In the genomic region with DNA sequence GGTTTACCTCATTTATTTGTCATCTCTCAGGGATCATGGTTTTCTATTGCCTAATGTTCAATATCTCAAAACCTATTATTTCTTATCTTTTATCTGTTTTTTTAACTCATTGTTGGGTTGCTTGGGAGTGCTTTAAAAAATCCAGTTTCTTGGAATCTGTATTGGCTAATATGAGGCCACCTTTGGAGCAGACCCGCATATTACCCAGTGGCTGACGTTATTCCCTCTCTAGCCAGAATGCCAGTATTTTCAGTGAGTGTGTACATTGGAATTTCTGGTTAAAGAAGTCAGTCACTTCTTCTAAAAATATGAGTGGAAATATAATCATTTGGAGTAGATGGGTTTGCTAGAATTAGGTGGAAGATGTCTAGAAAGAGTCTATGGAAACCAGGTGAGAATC, we compare ENCODE assay signal across 28 cellular contexts. TPM values are rescaled to one million over a fixed set of nuclear protein-coding genes. Genes with fewer than 3 reads are reported as not detected.
"Had no signal": no experiment of that assay in that cellular context is flagged by ENCODE, and none has a peak within 500 bp of the region (broad histone marks: within the 10 kb centered on the region; RNA-seq: fewer than 3 reads in every experiment).

No MANE protein-coding gene starts in this region.

- H3K27me3 ChIP-seq: colonic mucosa, foreskin keratinocyte had no signal

- DNase-seq: colonic mucosa; cortex of kidney; effector CD8-positive, alpha-beta T cell; effector memory CD8-positive, alpha-beta T cell; endodermal cell; erythroblast; esophagus squamous epithelium; foreskin keratinocyte; heart left ventricle; hippocampal formation; left cardiac atrium; left lung; left ventricle myocardium superior; lower lobe of right lung; mesenchymal stem cell; mucosa of descending colon; naive B cell had no signal

- H3K27ac ChIP-seq: colonic mucosa, epithelial cell of prostate, esophagus squamous epithelium, foreskin keratinocyte, gastroesophageal sphincter, left lung, lower lobe of right lung had no signal

- H3K9me3 ChIP-seq: colonic mucosa had no signal

- H3K4me1 ChIP-seq: colonic mucosa, esophagus squamous epithelium had no signal

- H3K4me3 ChIP-seq: colonic mucosa, esophagus squamous epithelium, gastroesophageal sphincter, heart left ventricle, left lung, lower lobe of right lung, mucosa of descending colon had no signal

- H3K36me3 ChIP-seq: colonic mucosa, esophagus squamous epithelium, gastroesophageal sphincter, heart left ventricle, left lung, lower lobe of right lung had no signal

- ATAC-seq: effector memory CD8-positive, alpha-beta T cell; esophagus mucosa; foreskin keratinocyte; gastroesophageal sphincter; heart left ventricle; left cardiac atrium; left lung; left ventricle myocardium superior; lower lobe of right lung; mucosa of descending colon had no signal

RNA-seq across cellular contexts. Expression of a gene that starts 38.3 kb away (rescaled TPM):
- total RNA-seq: colonic mucosa, dermis microvascular lymphatic vessel endothelial cell, esophagus mucosa, esophagus squamous epithelium, fibroblast of villous mesenchyme, foreskin keratinocyte, heart left ventricle, kidney epithelial cell, left ventricle myocardium superior, lower leg skin, lung microvascular endothelial cell, mesenteric fat pad, mesothelial cell of epicardium, myocyte had no signal
